ENCODE assay signal across 24 cellular contexts in the genomic region with DNA sequence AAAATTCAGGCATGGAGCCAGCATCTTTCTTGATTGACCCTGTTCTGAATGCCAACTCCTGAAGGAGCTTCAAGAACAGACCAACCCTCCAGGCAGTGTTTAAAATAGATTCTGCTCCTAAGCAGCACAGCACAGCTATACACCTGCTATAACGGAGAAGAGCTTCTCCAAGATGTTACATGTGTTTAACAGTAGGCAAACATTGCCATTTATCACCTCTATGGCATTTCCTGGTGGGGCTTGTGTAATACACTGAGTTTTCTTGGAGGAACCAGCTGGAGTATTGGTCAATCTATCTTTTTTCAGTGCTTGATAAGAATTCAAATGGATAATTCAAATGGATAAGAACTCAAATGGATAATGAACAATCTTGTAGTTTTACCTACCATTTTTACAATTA.
"Had no signal": no experiment of that assay in that cellular context is flagged by ENCODE, and none has a peak within 500 bp of the region (broad histone marks: within the 10 kb centered on the region; RNA-seq: fewer than 3 reads in every experiment).

No MANE protein-coding gene starts in this region.

- H3K9ac ChIP-seq: KMS-11, SK-N-SH had no signal

- ATAC-seq: activated CD8-positive, alpha-beta T cell treated with anti-CD3 and anti-CD28 coated beads for 36 hours; activated T-cell treated with anti-CD3 and anti-CD28 coated beads, Interleukin-2, amount 50 U/mL, for 72 hours; activated T-helper 17 cell treated with anti-CD3 and anti-CD28 coated beads, Interleukin-2, amount 50 U/mL, for 72 hours; Panc1 had no signal

- DNase-seq: activated CD4-positive, alpha-beta T cell treated with anti-CD3 and anti-CD28 coated beads, Interleukin-2, amount 10 ng/mL, durations not matched to agents 24 days and 14 days; activated CD4-positive, alpha-beta T cell treated with anti-CD3 and anti-CD28 coated beads, Interleukin-2, amount 50 U/mL, for 4 hours; activated CD8-positive, alpha-beta T cell treated with anti-CD3 and anti-CD28 coated beads for 36 hours; activated effector memory CD4-positive, alpha-beta T cell treated with anti-CD3 and anti-CD28 coated beads, Interleukin-2, amount 50 U/mL, for 16 hours; activated naive CD4-positive, alpha-beta T cell; activated naive CD4-positive, alpha-beta T cell treated with anti-CD3 and anti-CD28 coated beads, Interleukin-2, amount 50 U/mL, for 16 hours; activated naive CD8-positive, alpha-beta T cell treated with anti-CD3 and anti-CD28 coated beads for 36 hours; activated T-cell treated with anti-CD3 and anti-CD28 coated beads, Interleukin-2, amount 50 U/mL, for 1 hour; activated T-cell treated with anti-CD3 and anti-CD28 coated beads, Interleukin-2, amount 50 U/mL, for 72 hours; amniotic stem cell; aorta; brain microvascular endothelial cell; NCI-H1092 treated with DMSO at 0.1 percent for 48 hours; NCI-H1417; NCI-H187 treated with DMSO at 0.1 percent for 48 hours; NCI-H2081; NCI-H524; SHP77 treated with DMSO at 0.1 percent for 48 hours; SK-N-SH had no signal

- H3K4me2 ChIP-seq: KMS-11, SK-N-SH had no signal

- H3K27ac ChIP-seq: brain microvascular endothelial cell, cardiac muscle cell, KMS-11, SJSA1 had no signal

- H3K4me1 ChIP-seq: SJSA1 had no signal

- H3K9me3 ChIP-seq: SJSA1, SK-N-SH had no signal

- H3K4me3 ChIP-seq: cardiac muscle cell, SJSA1 had no signal

- H3K27me3 ChIP-seq: brain microvascular endothelial cell, cardiac muscle cell, SJSA1 had no signal

- H3K36me3 ChIP-seq: brain microvascular endothelial cell, cardiac muscle cell, SJSA1 had no signal
